In genomic region chr10:130232361-130233360, GRCh38 we compare ENCODE assay signal across 18 cellular contexts.
DNase-seq lines count a peak whose midpoint lies in the region; ATAC-seq and TF ChIP-seq lines count a peak whose summit lies in the region.
"Had no signal": no experiment of that assay in that cellular context is flagged by ENCODE, and none has a peak within 500 bp of the region (broad histone marks: within the 10 kb centered on the region; RNA-seq: fewer than 3 reads in every experiment).

No MANE protein-coding gene starts in this region.

- no peak overlapping the region for H3K23ac ChIP-seq in IMR-90 (ENCODE audit: low read depth, low read length)

- H3K9me1 ChIP-seq in IMR-90 (ENCODE audit: insufficient read depth, low read length) = no peaks in the 10 kb centered on the region

- H2AK9ac ChIP-seq in IMR-90 (replicated peaks; ENCODE audit: low read depth, low read length, poor library complexity) = no peak overlapping the region

- no peaks in the 10 kb centered on the region for H3K27me3 Mint-ChIP-seq in activated CD8-positive, alpha-beta memory T cell treated with anti-CD3 and anti-CD28 coated beads, Interleukin-2, amount 10 ng/mL, durations not matched to agents 7 days and 5 days
- H3K27me3 Mint-ChIP-seq in type B pancreatic cell = no peaks in the 10 kb centered on the region

- dilution Hi-C loops in IMR-90 (cut with HindIII; ENCODE audit: low sequenced_read_pairs, unreplicated experiment) = no loop called here

- TF ChIP-seq CTCF in IMR-90 (conservative IDR thresholded peaks at IDR 0.05; ENCODE audit: low read depth, low read length) (no peak), type B pancreatic cell (conservative IDR thresholded peaks at IDR 0.05) (no peak)

- no peak overlapping the region for H4K5ac ChIP-seq in IMR-90 (ENCODE audit: low read depth, low read length)

- no peaks in the 10 kb centered on the region for H3K4me1 ChIP-seq in IMR-90 (ENCODE audit: control insufficient read depth, insufficient read depth, low read length)
- H3K4me1 ChIP-seq: BLaER1 treated with 17β-estradiol and CSF1 and Interleukin-3, amounts not matched to agents 10 nM and 100 nM; Peyer's patch had no signal

- H4K91ac ChIP-seq in IMR-90 (ENCODE audit: insufficient read depth, low read depth, low read length) = no peak overlapping the region

- H3K4me1 Mint-ChIP-seq in activated CD8-positive, alpha-beta memory T cell treated with anti-CD3 and anti-CD28 coated beads, Interleukin-2, amount 10 ng/mL, durations not matched to agents 7 days and 5 days = no peaks in the 10 kb centered on the region
- no peaks in the 10 kb centered on the region for H3K4me1 Mint-ChIP-seq in type B pancreatic cell (ENCODE audit: unreplicated experiment)

- peaks cover 2% of the 10 kb centered on the region for H3K9me3 Mint-ChIP-seq in activated CD8-positive, alpha-beta memory T cell treated with anti-CD3 and anti-CD28 coated beads, Interleukin-2, amount 10 ng/mL, durations not matched to agents 7 days and 5 days (ENCODE audit: low read depth)
- no peaks in the 10 kb centered on the region for H3K9me3 Mint-ChIP-seq in type B pancreatic cell

- H3K56ac ChIP-seq in IMR-90 (ENCODE audit: extremely low read depth, insufficient read depth, low read length) = no peak overlapping the region

- DNase-seq in IMR-90 (no peak), mesenteric fat pad (ENCODE audit: low spot score) (peak; percentile 47), type B pancreatic cell (ENCODE audit: extremely low spot score, unreplicated experiment) (peak; percentile 42), DMS 273 (lab: John Stamatoyannopoulos, UW; ENCODE audit: unreplicated experiment) (no peak)
- peak; percentile 29 for DNase-seq in activated CD8-positive, alpha-beta memory T cell treated with anti-CD3 and anti-CD28 coated beads, Interleukin-2, amount 10 ng/mL, durations not matched to agents 7 days and 5 days
- no peak for DNase-seq in activated CD4-positive, CD25-positive, alpha-beta regulatory T cell treated with anti-CD3 and anti-CD28 coated beads, Interleukin-2, amount 50 U/mL, for 72 hours
- DNase-seq in activated CD4-positive, alpha-beta T cell treated with anti-CD3 and anti-CD28 coated beads, Interleukin-2, amount 50 U/mL, for 4 hours = no peak
- DNase-seq: MM.1S; NCI-H1092 treated with DMSO at 0.1 percent for 48 hours; NCI-H2081; NCI-H2171 treated with DMSO at 0.1 percent for 48 hours; NCI-H446; NCI-H69; NK-92 treated with Interleukin-12 subunit alpha and Interleukin-12 subunit beta, amount 100 ng/mL, for 24 hours had no signal

- H3K9me3 ChIP-seq in IMR-90 (ENCODE audit: control insufficient read depth, insufficient read depth, low read length) = peaks cover 39% of the 10 kb centered on the region
- H3K9me3 ChIP-seq: Peyer's patch had no signal

- H2AFZ ChIP-seq in IMR-90 (replicated peaks; ENCODE audit: low read length, poor library complexity) = peak overlapping the region; percentile 51

- no peak overlapping the region for H2BK20ac ChIP-seq in IMR-90 (ENCODE audit: low read depth, low read length)

- H2AK5ac ChIP-seq in IMR-90 (ENCODE audit: low read depth, low read length) = no peak overlapping the region

- CTCF ChIA-PET in IMR-90 (lab: Yijun Ruan, JAX) = no interaction called here
- CTCF ChIA-PET in activated CD8-positive, alpha-beta memory T cell treated with anti-CD3 and anti-CD28 coated beads, Interleukin-2, amount 10 ng/mL, durations not matched to agents 7 days and 5 days (lab: Charles Lee) = no interaction called here

- H2BK5ac ChIP-seq in IMR-90 (ENCODE audit: low read depth, low read length, poor library complexity, severe bottlenecking) = no peak overlapping the region

- H3K4me2 ChIP-seq in IMR-90 (ENCODE audit: low read depth, low read length) = no peak overlapping the region
- H3K4me2 ChIP-seq: BLaER1 treated with 17β-estradiol and CSF1 and Interleukin-3, amounts not matched to agents 10 nM and 100 nM had no signal

- no TSS peak for BruUV-seq in IMR-90 (replicated peaks; lab: Mats Ljungman, UMichigan)

- no peaks in the 10 kb centered on the region for H3K36me3 ChIP-seq in IMR-90 (ENCODE audit: control insufficient read depth, insufficient read depth, low read length)
- H3K36me3 ChIP-seq: Peyer's patch had no signal

- 60% methylated on average over 11 of the region's 35 CpGs; no CpG with 5 or more reads in 1 of the 2 experiments for WGBS in IMR-90 (ENCODE audit: extremely low coverage in 2 of 2, insufficient read length in 1 of 2), 2 experiments

- POLR2A ChIA-PET in IMR-90 (lab: Charles Lee; ENCODE audit: unreplicated experiment) = no interaction called here

- no peaks in the 10 kb centered on the region for H4K20me1 ChIP-seq in IMR-90 (ENCODE audit: insufficient read depth, low read length)

- H3K36me3 Mint-ChIP-seq in activated CD8-positive, alpha-beta memory T cell treated with anti-CD3 and anti-CD28 coated beads, Interleukin-2, amount 10 ng/mL, durations not matched to agents 7 days and 5 days = no peaks in the 10 kb centered on the region
- H3K36me3 Mint-ChIP-seq in type B pancreatic cell = no peaks in the 10 kb centered on the region
- H3K36me3 Mint-ChIP-seq: CD8-positive, alpha-beta T cell had no signal

- no peak overlapping the region for H4K8ac ChIP-seq in IMR-90 (ENCODE audit: low read depth in 2 of 2, low read length in 2 of 2)

- in situ Hi-C loops in IMR-90 (cut with MboI; ENCODE audit: low sequenced_read_pairs) = no loop called here

- H3K18ac ChIP-seq in IMR-90 (ENCODE audit: low read depth, low read length) = no peak overlapping the region

- no peak for TF ChIP-seq POLR2A in IMR-90 (IDR thresholded peaks at IDR 0.05; ENCODE audit: low read depth, low read length)

- no peak for TF ChIP-seq RAD21 in IMR-90 (IDR thresholded peaks at IDR 0.05; ENCODE audit: low read length)

- H3K14ac ChIP-seq in IMR-90 (replicated peaks; ENCODE audit: low read depth, low read length) = no peak overlapping the region

- H3K4me3 Mint-ChIP-seq in activated CD8-positive, alpha-beta memory T cell treated with anti-CD3 and anti-CD28 coated beads, Interleukin-2, amount 10 ng/mL, durations not matched to agents 7 days and 5 days = no peak overlapping the region
- no peak overlapping the region for H3K4me3 Mint-ChIP-seq in type B pancreatic cell
- H3K4me3 Mint-ChIP-seq: CD8-positive, alpha-beta T cell had no signal

- no peak overlapping the region for H3K4me3 ChIP-seq in IMR-90 (ENCODE audit: insufficient read depth, low read depth, low read length)
- H3K4me3 ChIP-seq: BLaER1 treated with 17β-estradiol and CSF1 and Interleukin-3, amounts not matched to agents 10 nM and 100 nM; Peyer's patch had no signal

- no peaks in the 10 kb centered on the region for H3K79me1 ChIP-seq in IMR-90 (ENCODE audit: low read depth in 1 of 2, low read length in 2 of 2)

- no peak overlapping the region for H3K4ac ChIP-seq in IMR-90 (ENCODE audit: low read depth, low read length)

- no peak overlapping the region for H3K9ac ChIP-seq in IMR-90 (ENCODE audit: low read depth, low read length)
- H3K9ac ChIP-seq: BLaER1 treated with 17β-estradiol and CSF1 and Interleukin-3, amounts not matched to agents 10 nM and 100 nM had no signal

- no peak overlapping the region for H3K27ac ChIP-seq in IMR-90 (ENCODE audit: insufficient read depth, low read length)
- H3K27ac ChIP-seq: BLaER1 treated with 17β-estradiol and CSF1 and Interleukin-3, amounts not matched to agents 10 nM and 100 nM; HL-60; Peyer's patch had no signal

- ATAC-seq in IMR-90 (ENCODE audit: low read depth) = no peak
- ATAC-seq in activated CD8-positive, alpha-beta memory T cell treated with anti-CD3 and anti-CD28 coated beads, Interleukin-2, amount 10 ng/mL, durations not matched to agents 7 days and 5 days = no peak
- ATAC-seq: CD8-positive, alpha-beta T cell had no signal

- H2BK120ac ChIP-seq in IMR-90 (ENCODE audit: low read depth, low read length) = no peak overlapping the region

- H2BK15ac ChIP-seq in IMR-90 (ENCODE audit: low read depth, low read length) = no peak overlapping the region

- no peaks in the 10 kb centered on the region for H3K27me3 ChIP-seq in IMR-90 (ENCODE audit: control insufficient read depth, insufficient read depth, low read length)
- H3K27me3 ChIP-seq: Peyer's patch had no signal

- intact Hi-C loops in IMR-90 (cut with micrococcal nuclease) = no loop called here

- no peak overlapping the region for H3K27ac Mint-ChIP-seq in activated CD8-positive, alpha-beta memory T cell treated with anti-CD3 and anti-CD28 coated beads, Interleukin-2, amount 10 ng/mL, durations not matched to agents 7 days and 5 days
- no peak overlapping the region for H3K27ac Mint-ChIP-seq in type B pancreatic cell
- H3K27ac Mint-ChIP-seq: CD8-positive, alpha-beta T cell had no signal

TF ChIP-seq in IMR-90, 13 proteins besides CTCF, POLR2A, EP300 and RAD21:
- TF ChIP-seq RCOR1 (IDR thresholded peaks at IDR 0.05; ENCODE audit: insufficient replicate concordance, low read length) (no peak), ELK1 (IDR thresholded peaks at IDR 0.05; ENCODE audit: borderline replicate concordance, low read depth, low read length) (no peak), BHLHE40 (IDR thresholded peaks at IDR 0.05; ENCODE audit: low read depth, low read length) (no peak), USF2 (IDR thresholded peaks at IDR 0.05; ENCODE audit: low read depth, low read length) (no peak), MXI1 (IDR thresholded peaks at IDR 0.05; ENCODE audit: borderline replicate concordance, low read depth, low read length) (no peak), MAFK (IDR thresholded peaks at IDR 0.05; ENCODE audit: low read depth, low read length) (no peak), NFE2L2 (IDR thresholded peaks at IDR 0.05; ENCODE audit: low read depth, low read length) (no peak), RFX5 (IDR thresholded peaks at IDR 0.05; ENCODE audit: low read depth, low read length) (no peak)

Comparison
In these comparisons a context has a peak if more than half of its experiments do, and no peak if none do; other contexts are left out.
1. DNase-seq: peak in activated CD8-positive, alpha-beta memory T cell treated with anti-CD3 and anti-CD28 coated beads, Interleukin-2, amount 10 ng/mL, durations not matched to agents 7 days and 5 days (single experiment), mesenteric fat pad (single experiment) and type B pancreatic cell (single experiment); none in IMR-90 (single experiment), DMS 273 (single experiment), activated CD4-positive, CD25-positive, alpha-beta regulatory T cell treated with anti-CD3 and anti-CD28 coated beads, Interleukin-2, amount 50 U/mL, for 72 hours (single experiment) and activated CD4-positive, alpha-beta T cell treated with anti-CD3 and anti-CD28 coated beads, Interleukin-2, amount 50 U/mL, for 4 hours (0 of 2).